ENCODE assay signal across 14 cellular contexts in genomic region chr7:28629216-28629848, GRCh38.
DNase-seq lines count a peak whose midpoint lies in the region; TF ChIP-seq lines count a peak whose summit lies in the region.
"Had no signal": no experiment of that assay in that cellular context is flagged by ENCODE, and none has a peak within 500 bp of the region (broad histone marks: within the 10 kb centered on the region; RNA-seq: fewer than 3 reads in every experiment).

No MANE protein-coding gene starts in this region.

- H3K4me3 Mint-ChIP-seq in immature natural killer cell = no peak overlapping the region
- H3K4me3 Mint-ChIP-seq in chondrocyte (ENCODE audit: unreplicated experiment) = no peak overlapping the region
- H3K4me3 Mint-ChIP-seq: activated CD4-positive, alpha-beta memory T cell treated with anti-CD3 and anti-CD28 coated beads for 36 hours; CD8-positive, alpha-beta memory T cell; T-helper 2 cell treated with Interferon-gamma antibody and Interleukin-4, amounts not matched to agents 5 μg/mL and 100 μg/mL, for 36 hours had no signal

- H3K9me3 Mint-ChIP-seq in immature natural killer cell (no peaks in the 10 kb centered on the region), chondrocyte (ENCODE audit: low read depth) (no peaks in the 10 kb centered on the region)
- H3K9me3 Mint-ChIP-seq: activated CD4-positive, alpha-beta memory T cell treated with anti-CD3 and anti-CD28 coated beads for 36 hours; T-helper 2 cell treated with Interferon-gamma antibody and Interleukin-4, amounts not matched to agents 5 μg/mL and 100 μg/mL, for 36 hours had no signal

- DNase-seq in HT1080 (ENCODE audit: low read depth) (peak; percentile 3), dedifferentiated amniotic fluid mesenchymal stem cell (ENCODE audit: extremely low spot score) (peak; percentile 43), medulla oblongata (ENCODE audit: extremely low spot score) (peak; percentile 71), smooth muscle cell of the brain vasculature (ENCODE audit: low read depth, low spot score) (peak; percentile 3), immature natural killer cell (no peak), chondrocyte (ENCODE audit: low spot score) (no peak), glomerular visceral epithelial cell (ENCODE audit: extremely low spot score) (no peak), HuH-7.5 (ENCODE audit: low spot score) (no peak)
- DNase-seq: activated CD4-positive, alpha-beta memory T cell treated with anti-CD3 and anti-CD28 coated beads for 36 hours; CD8-positive, alpha-beta memory T cell; GF-D8; NCI-H1417 treated with DMSO at 0.1 percent for 48 hours; spleen had no signal

- no peak for TF ChIP-seq CTCF in chondrocyte (IDR thresholded peaks at IDR 0.05)

- no peak overlapping the region for H3K27ac Mint-ChIP-seq in immature natural killer cell
- H3K27ac Mint-ChIP-seq in chondrocyte (ENCODE audit: unreplicated experiment) = no peak overlapping the region
- H3K27ac Mint-ChIP-seq: activated CD4-positive, alpha-beta memory T cell treated with anti-CD3 and anti-CD28 coated beads for 36 hours; CD8-positive, alpha-beta memory T cell; T-helper 2 cell treated with Interferon-gamma antibody and Interleukin-4, amounts not matched to agents 5 μg/mL and 100 μg/mL, for 36 hours had no signal

- no peaks in the 10 kb centered on the region for H3K36me3 Mint-ChIP-seq in immature natural killer cell
- H3K36me3 Mint-ChIP-seq in chondrocyte (ENCODE audit: low read depth) = peaks cover 2% of the 10 kb centered on the region
- H3K36me3 Mint-ChIP-seq: activated CD4-positive, alpha-beta memory T cell treated with anti-CD3 and anti-CD28 coated beads for 36 hours; CD8-positive, alpha-beta memory T cell had no signal

- H3K4me1 Mint-ChIP-seq in immature natural killer cell = no peaks in the 10 kb centered on the region
- H3K4me1 Mint-ChIP-seq in chondrocyte (ENCODE audit: low read depth) = peaks cover 43% of the 10 kb centered on the region
- H3K4me1 Mint-ChIP-seq: CD8-positive, alpha-beta memory T cell had no signal

- H3K27me3 Mint-ChIP-seq in immature natural killer cell (ENCODE audit: low read depth in 3 of 3) (peaks cover 6 to 24% (median 7%) of the 10 kb centered on the region in 3 donors), chondrocyte (ENCODE audit: low read depth) (peaks cover 4% of the 10 kb centered on the region)

Comparison
In these comparisons a context has a peak if more than half of its experiments do, and no peak if none do; other contexts are left out.
1. DNase-seq: peak in HT1080 (single experiment), dedifferentiated amniotic fluid mesenchymal stem cell (single experiment), medulla oblongata (single experiment) and smooth muscle cell of the brain vasculature (single experiment); none in immature natural killer cell (0 of 3), chondrocyte (single experiment), glomerular visceral epithelial cell (single experiment) and HuH-7.5 (single experiment).